In the genomic region with DNA sequence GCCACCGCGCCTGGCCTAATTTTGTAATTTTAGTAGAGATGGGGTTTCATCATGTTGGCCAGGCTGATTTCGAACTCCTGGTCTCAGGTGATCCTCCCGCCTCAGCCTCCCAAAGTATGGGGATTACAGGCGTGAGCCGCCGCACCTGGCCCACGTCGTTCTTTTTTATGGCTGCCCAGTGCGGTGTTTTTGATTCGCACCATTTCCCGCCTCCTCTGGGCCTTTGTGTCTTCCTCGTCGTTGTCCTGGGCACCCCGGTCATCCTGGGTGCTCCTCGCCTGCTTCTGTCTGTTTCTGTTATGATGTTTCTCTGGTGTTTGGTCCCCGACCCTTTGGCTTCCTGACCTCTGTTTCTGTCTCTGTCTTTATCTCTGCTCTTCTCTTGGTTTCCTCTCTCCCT, we compare ENCODE assay signal across 27 cellular contexts. TPM values are rescaled to one million over a fixed set of nuclear protein-coding genes. Genes with fewer than 3 reads are reported as not detected.
A peak's percentile ranks its signal among the peaks of the same experiment; 100 is the strongest.
DNase-seq lines count a peak whose midpoint lies in the region; ATAC-seq, FAIRE-seq and TF ChIP-seq lines count a peak whose summit lies in the region.
"Had no signal": no experiment of that assay in that cellular context is flagged by ENCODE, and none has a peak within 500 bp of the region (broad histone marks: within the 10 kb centered on the region; RNA-seq: fewer than 3 reads in every experiment).

No MANE protein-coding gene starts in this region.

- BruUV-seq in K562 (replicated peaks; lab: Mats Ljungman, UMichigan), result no TSS peak

- H3K4me2 ChIP-seq in K562 (ENCODE audit: insufficient read depth, low read length) (peak overlapping the region; percentile 90), H1 (ENCODE audit: insufficient read depth in 1 of 2, low read depth in 2 of 2, low read length in 2 of 2) (no peak overlapping the region)
- H3K4me2 ChIP-seq: BLaER1 had no signal

- no peak overlapping the region for H2BK15ac ChIP-seq in H1 (ENCODE audit: low read length)

- no peak overlapping the region for H3K18ac ChIP-seq in H1 (ENCODE audit: extremely low read depth, low read length)

- no peaks in the 10 kb centered on the region for H3K27me3 ChIP-seq in K562 (ENCODE audit: control insufficient read depth in 2 of 2, insufficient read depth in 2 of 2, low read length in 2 of 2)
- H3K27me3 ChIP-seq in H1 (replicated peaks in 1 of 4; ENCODE audit: control insufficient read depth in 3 of 4, extremely low read depth in 1 of 4, insufficient read depth in 3 of 4, low read length in 3 of 4), result peaks cover 10 to 75% (median 51%) of the 10 kb centered on the region in 4 experiments
- H3K27me3 ChIP-seq: BE2C had no signal

- no peak overlapping the region for H3K23ac ChIP-seq in H1 (ENCODE audit: insufficient read length)

- ATAC-seq in activated naive CD8-positive, alpha-beta T cell treated with anti-CD3 and anti-CD28 coated beads, Interleukin-2, amount 10 ng/mL, durations not matched to agents 7 days and 5 days (ENCODE audit: low read depth), result no peak
- ATAC-seq in activated naive CD8-positive, alpha-beta T cell treated with anti-CD3 and anti-CD28 coated beads, Interleukin-2, amount 50 U/mL, for 24 hours, result no peak
- no peak for ATAC-seq in K562
- no peak for ATAC-seq in effector memory CD8-positive, alpha-beta T cell (replicated peaks)
- ATAC-seq: GM12878 had no signal

- no peaks in the 10 kb centered on the region for H3K79me1 ChIP-seq in H1 (ENCODE audit: low read depth, low read length)

- H4K8ac ChIP-seq in H1 (ENCODE audit: extremely low read depth, insufficient read depth, low read length), result no peak overlapping the region

- CTCF ChIA-PET in K562 (lab: Yijun Ruan, JAX; ENCODE audit: low intra/inter-chr PET ratio) (no interaction called here), H1 (lab: Charles Lee; ENCODE audit: partially characterized antibody) (interaction anchor here (1.1 to 24.7 kb wide), 5 partner anchors 11 to 146 kb away, joined by 3 to 576 read pairs (median 10); partner anchors contain the start of gene CBX8)

- in situ Hi-C loops in K562 (cut with MboI), result no loop called here

- POLR2A ChIA-PET in activated naive CD8-positive, alpha-beta T cell treated with anti-CD3 and anti-CD28 coated beads, Interleukin-2, amount 10 ng/mL, durations not matched to agents 7 days and 5 days (lab: Charles Lee), result interaction anchor here (1.2 to 1.6 kb wide), 3 partner anchors 11 to 19 kb away, joined by 3 to 7 read pairs (median 3); partner anchors contain the start of gene CBX4
- POLR2A ChIA-PET in K562 (lab: Yijun Ruan, JAX), result interaction anchor here (2.6 to 17.8 kb wide), 2 partner anchors 10 to 11 kb away, joined by 15 to 386 read pairs; no protein-coding TSS in a partner anchor
- POLR2A ChIA-PET in H1 (lab: Charles Lee; ENCODE audit: partially characterized antibody), result interaction anchor here (1.4 to 15.2 kb wide), 2 partner anchors 11 to 14 kb away, joined by 5 to 374 read pairs; no protein-coding TSS in a partner anchor

- no peak overlapping the region for H2BK5ac ChIP-seq in H1 (ENCODE audit: low read depth, low read length)

- intact Hi-C loops in K562 (cut with micrococcal nuclease), result no loop called here

- H3K4me1 ChIP-seq in K562 (replicated peaks in 1 of 2; ENCODE audit: control insufficient read depth in 2 of 2, insufficient read depth in 2 of 2, low read length in 2 of 2) (peaks cover 64 to 73% of the 10 kb centered on the region in 2 experiments), H1 (replicated peaks in 1 of 4; ENCODE audit: control insufficient read depth in 3 of 4, insufficient read depth in 4 of 4, low read length in 3 of 4) (peaks cover 0 to 4% (median 2%) of the 10 kb centered on the region in 4 experiments; a peak in 2 of 7 replicates)

- no peaks in the 10 kb centered on the region for H3K9me3 Mint-ChIP-seq in activated naive CD8-positive, alpha-beta T cell treated with anti-CD3 and anti-CD28 coated beads, Interleukin-2, amount 10 ng/mL, durations not matched to agents 7 days and 5 days
- no peaks in the 10 kb centered on the region for H3K9me3 Mint-ChIP-seq in activated naive CD8-positive, alpha-beta T cell treated with anti-CD3 and anti-CD28 coated beads, Interleukin-2, amount 50 U/mL, for 24 hours
- H3K9me3 Mint-ChIP-seq in effector memory CD8-positive, alpha-beta T cell, result no peaks in the 10 kb centered on the region
- H3K9me3 Mint-ChIP-seq: CD14-positive monocyte; CD8-positive, alpha-beta memory T cell had no signal

- no peak for TF ChIP-seq EP300 in K562 (IDR thresholded peaks at IDR 0.05; ENCODE audit: low read length)
- TF ChIP-seq EP300 in H1 (IDR thresholded peaks at IDR 0.05; ENCODE audit: borderline replicate concordance in 1 of 2, low read depth in 2 of 2, low read length in 2 of 2), result no peak

- no peak overlapping the region for H2AK5ac ChIP-seq in H1 (ENCODE audit: low read depth, low read length)

- H3K27ac ChIP-seq in K562 (ENCODE audit: extremely low read depth, low read depth, low read length), result peak overlapping the region; percentile 87
- H3K27ac ChIP-seq in H1 (ENCODE audit: low read depth, low read length), result no peak overlapping the region
- H3K27ac ChIP-seq: BLaER1 had no signal

- no peak for TF ChIP-seq POLR2A in K562 (conservative IDR thresholded peaks at IDR 0.05)
- no peak for TF ChIP-seq POLR2A in H1 (IDR thresholded peaks at IDR 0.05; ENCODE audit: control extremely low read depth in 1 of 2, low read depth in 2 of 2, low read length in 2 of 2)

- H2BK20ac ChIP-seq in H1 (ENCODE audit: low read length), result no peak overlapping the region

- H2BK12ac ChIP-seq in H1 (ENCODE audit: low read depth, low read length), result no peak overlapping the region

- H3K9me3 ChIP-seq in K562 (replicated peaks; ENCODE audit: control insufficient read depth, insufficient read depth, low read depth, low read length) (no peaks in the 10 kb centered on the region), H1 (ENCODE audit: insufficient read depth in 2 of 2, low read depth in 1 of 2, low read length in 1 of 2) (no peaks in the 10 kb centered on the region; a peak in 1 of 4 replicates)
- H3K9me3 ChIP-seq: BE2C, BLaER1 had no signal

- no peak overlapping the region for H3K14ac ChIP-seq in H1 (ENCODE audit: insufficient read length)

- no peaks in the 10 kb centered on the region; the same call in 1 of the 2 replicates for H3K23me2 ChIP-seq in H1 (ENCODE audit: low read depth, low read length)

- H3K36me3 ChIP-seq in K562 (ENCODE audit: control insufficient read depth, insufficient read depth, low read length) (no peaks in the 10 kb centered on the region), H1 (ENCODE audit: control insufficient read depth in 2 of 4, insufficient read depth in 4 of 4, low read length in 3 of 4) (no peaks in the 10 kb centered on the region; a peak in 1 of 8 replicates)
- H3K36me3 ChIP-seq: BE2C, BLaER1 had no signal

- no peak overlapping the region for H4K91ac ChIP-seq in H1 (replicated peaks; ENCODE audit: insufficient read length, low read length)

- no peak overlapping the region for H3K4me3 Mint-ChIP-seq in activated naive CD8-positive, alpha-beta T cell treated with anti-CD3 and anti-CD28 coated beads, Interleukin-2, amount 10 ng/mL, durations not matched to agents 7 days and 5 days
- no peak overlapping the region for H3K4me3 Mint-ChIP-seq in activated naive CD8-positive, alpha-beta T cell treated with anti-CD3 and anti-CD28 coated beads, Interleukin-2, amount 50 U/mL, for 24 hours
- H3K4me3 Mint-ChIP-seq in effector memory CD8-positive, alpha-beta T cell, result no peak overlapping the region
- H3K4me3 Mint-ChIP-seq: CD4-positive, alpha-beta memory T cell; CD8-positive, alpha-beta memory T cell had no signal

- no peak for TF ChIP-seq RAD21 in K562 (CRISPR knock-in tag; conservative IDR thresholded peaks at IDR 0.05 in 1 of 2, IDR thresholded peaks at IDR 0.05 in 1 of 2)
- no peak for TF ChIP-seq RAD21 in H1 (IDR thresholded peaks at IDR 0.05 in 1 of 2, conservative IDR thresholded peaks at IDR 0.05 in 1 of 2; ENCODE audit: low read depth in 2 of 2, low read length in 2 of 2)

- no peak overlapping the region for H3K4ac ChIP-seq in H1 (replicated peaks; ENCODE audit: insufficient read length, low read depth, low read length)

- H3K56ac ChIP-seq in H1 (replicated peaks; ENCODE audit: insufficient read length, low read depth, low read length), result no peak overlapping the region

- FAIRE-seq in K562 (lab: Jason Lieb, UNC) (no peak), H1 (lab: Jason Lieb, UNC) (no peak)
- FAIRE-seq: A204.1, GM12878, GM12892, GM18507 had no signal

- peak overlapping the region; percentile 44; the same call in 1 of the 2 replicates for H3K4me3 ChIP-seq in K562
- no peak overlapping the region for H3K4me3 ChIP-seq in H1 (ENCODE audit: extremely low read depth in 1 of 4, insufficient read depth in 2 of 4, low read depth in 3 of 4, low read length in 4 of 4)
- H3K4me3 ChIP-seq: BLaER1, GM12878 had no signal

- H3K27me3 Mint-ChIP-seq in activated naive CD8-positive, alpha-beta T cell treated with anti-CD3 and anti-CD28 coated beads, Interleukin-2, amount 10 ng/mL, durations not matched to agents 7 days and 5 days, result peaks cover 42% of the 10 kb centered on the region
- H3K27me3 Mint-ChIP-seq in activated naive CD8-positive, alpha-beta T cell treated with anti-CD3 and anti-CD28 coated beads, Interleukin-2, amount 50 U/mL, for 24 hours, result peaks cover 20% of the 10 kb centered on the region
- peaks cover 11 to 61% of the 10 kb centered on the region in 2 donors for H3K27me3 Mint-ChIP-seq in effector memory CD8-positive, alpha-beta T cell

- H4K20me1 ChIP-seq in K562 (replicated peaks; ENCODE audit: control insufficient read depth, insufficient read depth, low read length) (no peaks in the 10 kb centered on the region), H1 (replicated peaks in 1 of 2; ENCODE audit: control insufficient read depth in 1 of 2, insufficient read depth in 2 of 2, low read length in 2 of 2) (peaks cover 0 to 3% of the 10 kb centered on the region in 2 experiments)

- H3K79me2 ChIP-seq in K562 (ENCODE audit: control insufficient read depth, insufficient read depth, low read length), result peaks cover 31% of the 10 kb centered on the region
- H3K79me2 ChIP-seq in H1 (ENCODE audit: control insufficient read depth in 1 of 2, insufficient read depth in 2 of 2, low read length in 2 of 2), result no peaks in the 10 kb centered on the region

- peak overlapping the region; percentile 23 for H3K27ac Mint-ChIP-seq in activated naive CD8-positive, alpha-beta T cell treated with anti-CD3 and anti-CD28 coated beads, Interleukin-2, amount 10 ng/mL, durations not matched to agents 7 days and 5 days
- no peak overlapping the region for H3K27ac Mint-ChIP-seq in activated naive CD8-positive, alpha-beta T cell treated with anti-CD3 and anti-CD28 coated beads, Interleukin-2, amount 50 U/mL, for 24 hours
- H3K27ac Mint-ChIP-seq in effector memory CD8-positive, alpha-beta T cell, result no peak overlapping the region
- H3K27ac Mint-ChIP-seq: CD8-positive, alpha-beta memory T cell had no signal

- no peak for DNase-seq in activated naive CD8-positive, alpha-beta T cell treated with anti-CD3 and anti-CD28 coated beads, Interleukin-2, amount 10 ng/mL, durations not matched to agents 7 days and 5 days
- no peak for DNase-seq in activated naive CD8-positive, alpha-beta T cell treated with anti-CD3 and anti-CD28 coated beads, Interleukin-2, amount 50 U/mL, for 24 hours
- DNase-seq in K562 (ENCODE audit: extremely low read depth in 1 of 4, low spot score in 3 of 4), result no peak
- no peak for DNase-seq in H1 (ENCODE audit: low read depth in 1 of 2, low spot score in 2 of 2)
- DNase-seq in H4 (ENCODE audit: low spot score), result no peak
- no peak for DNase-seq in effector memory CD8-positive, alpha-beta T cell
- DNase-seq: 8988T; ACHN; BE2C; C1 segment of cervical spinal cord; CD4-positive, alpha-beta memory T cell; CD4-positive, CD25-positive, alpha-beta regulatory T cell; CD8-positive, alpha-beta memory T cell; COR-L47; DMS 273 treated with DMSO at 0.1 percent for 48 hours; DMS153; DMS53; DMS79; DND-41; EL; GDM1 had no signal

- H2BK120ac ChIP-seq in H1 (replicated peaks; ENCODE audit: low read depth, low read length), result no peak overlapping the region

- H3K9ac ChIP-seq in K562 (ENCODE audit: insufficient read depth in 1 of 2, low read depth in 2 of 2, low read length in 2 of 2) (0 out of 4 replicates have a peak overlapping the region, but pooled peaks of 1 of the 2 experiments have one; percentile 77), H1 (replicated peaks in 1 of 4; ENCODE audit: extremely low read depth in 1 of 4, low read depth in 3 of 4, low read length in 3 of 4) (no peak overlapping the region)
- H3K9ac ChIP-seq: BLaER1 had no signal

- no peak overlapping the region for H4K5ac ChIP-seq in H1 (ENCODE audit: insufficient read length, low read depth, low read length)

- no peaks in the 10 kb centered on the region for H3K36me3 Mint-ChIP-seq in activated naive CD8-positive, alpha-beta T cell treated with anti-CD3 and anti-CD28 coated beads, Interleukin-2, amount 10 ng/mL, durations not matched to agents 7 days and 5 days
- H3K36me3 Mint-ChIP-seq in activated naive CD8-positive, alpha-beta T cell treated with anti-CD3 and anti-CD28 coated beads, Interleukin-2, amount 50 U/mL, for 24 hours (ENCODE audit: low read depth), result no peaks in the 10 kb centered on the region
- peaks cover 9% of the 10 kb centered on the region for H3K36me3 Mint-ChIP-seq in effector memory CD8-positive, alpha-beta T cell (ENCODE audit: insufficient read depth)
- H3K36me3 Mint-ChIP-seq: CD14-positive monocyte; CD4-positive, alpha-beta memory T cell; CD4-positive, CD25-positive, alpha-beta regulatory T cell had no signal

- H2AFZ ChIP-seq in K562 (ENCODE audit: low read depth, low read length), result no peak overlapping the region
- H2AFZ ChIP-seq in H1 (ENCODE audit: low read length), result no peak overlapping the region

- 89% methylated on average over 12 of the region's 17 CpGs for WGBS in K562 (ENCODE audit: insufficient coverage, low coverage, missing lambda C conversion rate)
- WGBS in H1 (ENCODE audit: extremely low coverage in 1 of 2, insufficient coverage in 1 of 2, insufficient read length in 1 of 2, insufficient replicate concordance in 2 of 2, low coverage in 1 of 2, low lambda C conversion rate in 2 of 2, missing lambda C conversion rate in 1 of 2), 2 experiments, result 98% methylated on average over 17 of the region's 17 CpGs; no CpG with 5 or more reads in 1 of the 2 experiments

- H3K9me1 ChIP-seq in K562 (ENCODE audit: control insufficient read depth, insufficient read depth, low read length), result no peaks in the 10 kb centered on the region

- TF ChIP-seq CTCF in K562 (IDR thresholded peaks at IDR 0.05 in 2 of 3, conservative IDR thresholded peaks at IDR 0.05 in 1 of 3; ENCODE audit: insufficient read depth in 2 of 3, low read depth in 1 of 3, low read length in 3 of 3), result no peak
- no peak for TF ChIP-seq CTCF in H1 (IDR thresholded peaks at IDR 0.05; ENCODE audit: control extremely low read depth in 1 of 3, insufficient read depth in 1 of 3, low read depth in 1 of 3, low read length in 3 of 3)

- H3K4me1 Mint-ChIP-seq in activated naive CD8-positive, alpha-beta T cell treated with anti-CD3 and anti-CD28 coated beads, Interleukin-2, amount 10 ng/mL, durations not matched to agents 7 days and 5 days, result peaks cover 36% of the 10 kb centered on the region
- H3K4me1 Mint-ChIP-seq in activated naive CD8-positive, alpha-beta T cell treated with anti-CD3 and anti-CD28 coated beads, Interleukin-2, amount 50 U/mL, for 24 hours, result peaks cover 11% of the 10 kb centered on the region
- H3K4me1 Mint-ChIP-seq in effector memory CD8-positive, alpha-beta T cell (ENCODE audit: low read depth in 2 of 2), result peaks cover 7 to 11% of the 10 kb centered on the region in 2 donors

RNA-seq across cellular contexts. Expression of gene CBX4, which starts 15.0 kb away (rescaled TPM):
- 10 to 100 TPM; 53.8 to 54.4 TPM for total RNA-seq in activated naive CD8-positive, alpha-beta T cell treated with anti-CD3 and anti-CD28 coated beads, Interleukin-2, amount 10 ng/mL, durations not matched to agents 7 days and 5 days
- total RNA-seq in K562 (2011; cell fraction: chromatin; rRNA removed; ENCODE audit: low replicate concordance), result 13.6 and 28.0 TPM in 2 replicates
- 26.3 and 29.6 TPM in 2 replicates for total RNA-seq in K562 (2011; cell fraction: nucleolus; rRNA removed)
- 11.0 and 15.7 TPM in 2 replicates for total RNA-seq in K562 (2011; cell fraction: nucleoplasm; rRNA removed)
- total RNA-seq in K562 (2014; rRNA removed) (42.3 and 42.4 TPM in 2 replicates), K562 (2014; rRNA removed; fragmentation: Illumina TruSeq; extraction: Trizol) (4.4 and 4.7 TPM in 2 replicates), K562 (2015; rRNA removed; fragmentation: Illumina TruSeq; extraction: Trizol) (13.5 and 14.7 TPM in 2 replicates), K562 (2021) (48.5 and 50.5 TPM in 2 replicates)
- polyA plus RNA-seq in K562 (2011; rRNA removed) (7.8 and 13.5 TPM in 2 replicates), K562 (2014; fragmentation: Illumina TruSeq; extraction: Trizol) (10.0 and 16.4 TPM in 2 replicates), K562 (2014; fragmentation: Nextera tagmentation; extraction: Ambion mirVana) (1 to 10 TPM in 1 of 2 experiments, under 1 TPM in 1; 0.98 to 1.1 TPM), K562 (2014; rRNA removed) (34.8 and 40.7 TPM in 2 replicates), H1 (2011; rRNA removed) (1.8 and 3.6 TPM in 2 replicates)
- polyA plus RNA-seq in K562 (2011; cell fraction: cytosol; rRNA removed), result 12.6 and 29.1 TPM in 2 replicates
- polyA plus RNA-seq in K562 (2011; cell fraction: nucleus; rRNA removed), result 23.9 and 38.8 TPM in 2 replicates
- 22.9 and 60.2 TPM in 2 replicates for polyA plus RNA-seq in K562 (2012)
- polyA minus RNA-seq in K562 (2011; rRNA and poly(A)+ RNA removed), result 7.2 and 7.6 TPM in 2 replicates
- polyA minus RNA-seq in K562 (2011; cell fraction: cytosol; rRNA and poly(A)+ RNA removed), result 18.7 and 24.1 TPM in 2 replicates
- polyA minus RNA-seq in K562 (2011; cell fraction: nucleus; rRNA and poly(A)+ RNA removed), result 12.4 and 16.4 TPM in 2 replicates
- total RNA-seq in H1 (2021; fragmentation: NEBNext Ultra II Directional; extraction: Animal tissue kit (Norgen Biotek cat#: 25700)), result 3.2 and 4.0 TPM in 2 replicates
- 3.5 TPM for polyA plus RNA-seq in H1 (2011; cell fraction: cytosol; rRNA removed)
- polyA plus RNA-seq in H1 (2011; cell fraction: nucleus; rRNA removed), result 5.3 TPM
- 0.79 to 2.9 TPM (median 2.4 TPM) in 4 replicates for polyA plus RNA-seq in H1 (2012, experiment 1 of 2)
- polyA plus RNA-seq in H1 (2012, experiment 2 of 2), result 1.8 TPM
- polyA plus RNA-seq in H1 (2013, experiment 1 of 2), result 2.0 TPM
- 1.9 TPM for polyA plus RNA-seq in H1 (2013, experiment 2 of 2)
- 1.9 and 3.6 TPM in 2 replicates for polyA minus RNA-seq in H1 (2011; rRNA and poly(A)+ RNA removed)
- polyA minus RNA-seq in H1 (2011; cell fraction: cytosol; rRNA and poly(A)+ RNA removed), result 13.8 TPM
- polyA minus RNA-seq in H1 (2011; cell fraction: nucleus; rRNA and poly(A)+ RNA removed), result 6.5 TPM
- 16.0 and 18.7 TPM in 2 replicates for total RNA-seq in H4 (2014; rRNA removed; shearing (Covaris generic))

RNA-seq across cellular contexts. Expression of gene CBX8, which starts 27.4 kb away (rescaled TPM):
- 1 to 10 TPM; 4.9 to 5.5 TPM for total RNA-seq in activated naive CD8-positive, alpha-beta T cell treated with anti-CD3 and anti-CD28 coated beads, Interleukin-2, amount 10 ng/mL, durations not matched to agents 7 days and 5 days
- total RNA-seq in K562 (2011; cell fraction: chromatin; rRNA removed; ENCODE audit: low replicate concordance), result 2.1 and 2.7 TPM in 2 replicates
- total RNA-seq in K562 (2011; cell fraction: nucleolus; rRNA removed), result 2.3 and 2.9 TPM in 2 replicates
- total RNA-seq in K562 (2011; cell fraction: nucleoplasm; rRNA removed), result 2.0 and 2.7 TPM in 2 replicates
- total RNA-seq in K562 (2014; rRNA removed) (4.9 and 7.1 TPM in 2 replicates), K562 (2014; rRNA removed; fragmentation: Illumina TruSeq; extraction: Trizol) (1.8 and 1.9 TPM in 2 replicates), K562 (2015; rRNA removed; fragmentation: Illumina TruSeq; extraction: Trizol) (6.6 and 6.7 TPM in 2 replicates), K562 (2021) (11.9 and 12.0 TPM in 2 replicates)
- polyA plus RNA-seq in K562 (2011; rRNA removed) (0.52 and 0.72 TPM in 2 replicates), K562 (2014; fragmentation: Illumina TruSeq; extraction: Trizol) (2.6 and 3.4 TPM in 2 replicates), K562 (2014; fragmentation: Nextera tagmentation; extraction: Ambion mirVana) (under 1 TPM; 0.08 to 0.21 TPM), K562 (2014; rRNA removed) (4.7 and 6.7 TPM in 2 replicates), H1 (2011; rRNA removed) (0.09 and 0.31 TPM in 2 replicates)
- polyA plus RNA-seq in K562 (2011; cell fraction: cytosol; rRNA removed), result 0.80 and 1.1 TPM in 2 replicates
- polyA plus RNA-seq in K562 (2011; cell fraction: nucleus; rRNA removed), result 2.4 and 2.6 TPM in 2 replicates
- 5.7 and 8.8 TPM in 2 replicates for polyA plus RNA-seq in K562 (2012)
- 0.45 and 0.56 TPM in 2 replicates for polyA minus RNA-seq in K562 (2011; rRNA and poly(A)+ RNA removed)
- 0.86 and 2.7 TPM in 2 replicates for polyA minus RNA-seq in K562 (2011; cell fraction: cytosol; rRNA and poly(A)+ RNA removed)
- 0.67 and 2.1 TPM in 2 replicates for polyA minus RNA-seq in K562 (2011; cell fraction: nucleus; rRNA and poly(A)+ RNA removed)
- total RNA-seq in H1 (2021; fragmentation: NEBNext Ultra II Directional; extraction: Animal tissue kit (Norgen Biotek cat#: 25700)), result 1.5 and 2.1 TPM in 2 replicates
- polyA plus RNA-seq in H1 (2011; cell fraction: cytosol; rRNA removed), result 0.28 TPM
- polyA plus RNA-seq in H1 (2011; cell fraction: nucleus; rRNA removed), result 0.33 TPM
- polyA plus RNA-seq in H1 (2012, experiment 1 of 2), result 0.50 to 1.6 TPM (median 1.2 TPM) in 4 replicates
- polyA plus RNA-seq in H1 (2012, experiment 2 of 2), result 1.0 TPM
- polyA plus RNA-seq in H1 (2013, experiment 1 of 2), result 0.30 TPM
- polyA plus RNA-seq in H1 (2013, experiment 2 of 2), result 0.55 TPM
- 0.13 TPM in 1 of 2 replicates, not detected in the other for polyA minus RNA-seq in H1 (2011; rRNA and poly(A)+ RNA removed)
- 0.29 TPM for polyA minus RNA-seq in H1 (2011; cell fraction: cytosol; rRNA and poly(A)+ RNA removed)
- 0.30 TPM for polyA minus RNA-seq in H1 (2011; cell fraction: nucleus; rRNA and poly(A)+ RNA removed)
- total RNA-seq in H4 (2014; rRNA removed; shearing (Covaris generic)), result 7.0 and 14.6 TPM in 2 replicates

RNA-seq across cellular contexts. Expression of gene CBX2, which starts 46.3 kb away (rescaled TPM):
- total RNA-seq in activated naive CD8-positive, alpha-beta T cell treated with anti-CD3 and anti-CD28 coated beads, Interleukin-2, amount 10 ng/mL, durations not matched to agents 7 days and 5 days, result 1 to 10 TPM; 9.2 to 9.6 TPM
- total RNA-seq in K562 (2011; cell fraction: chromatin; rRNA removed; ENCODE audit: low replicate concordance), result 20.1 and 55.7 TPM in 2 replicates
- total RNA-seq in K562 (2011; cell fraction: nucleolus; rRNA removed), result 37.1 and 52.4 TPM in 2 replicates
- total RNA-seq in K562 (2011; cell fraction: nucleoplasm; rRNA removed), result 27.8 and 34.1 TPM in 2 replicates
- total RNA-seq in K562 (2014; rRNA removed), result 18.2 and 23.6 TPM in 2 replicates
- total RNA-seq in K562 (2014; rRNA removed; fragmentation: Illumina TruSeq; extraction: Trizol), result 6.9 and 8.4 TPM in 2 replicates
- total RNA-seq in K562 (2015; rRNA removed; fragmentation: Illumina TruSeq; extraction: Trizol), result 16.5 and 18.1 TPM in 2 replicates
- total RNA-seq in K562 (2021), result 26.9 and 28.5 TPM in 2 replicates
- 13.9 and 18.3 TPM in 2 replicates for polyA plus RNA-seq in K562 (2011; rRNA removed)
- polyA plus RNA-seq in K562 (2011; cell fraction: cytosol; rRNA removed), result 17.2 and 30.0 TPM in 2 replicates
- 35.0 and 55.5 TPM in 2 replicates for polyA plus RNA-seq in K562 (2011; cell fraction: nucleus; rRNA removed)
- 13.0 and 18.6 TPM in 2 replicates for polyA plus RNA-seq in K562 (2012)
- polyA plus RNA-seq in K562 (2014; fragmentation: Illumina TruSeq; extraction: Trizol), result 13.9 and 16.9 TPM in 2 replicates
- 1 to 10 TPM in 1 of 2 experiments, under 1 TPM in 1; 0.66 to 1.0 TPM for polyA plus RNA-seq in K562 (2014; fragmentation: Nextera tagmentation; extraction: Ambion mirVana)
- 17.4 and 18.4 TPM in 2 replicates for polyA plus RNA-seq in K562 (2014; rRNA removed)
- 10.0 and 14.9 TPM in 2 replicates for polyA minus RNA-seq in K562 (2011; rRNA and poly(A)+ RNA removed)
- polyA minus RNA-seq in K562 (2011; cell fraction: cytosol; rRNA and poly(A)+ RNA removed), result 20.6 and 24.0 TPM in 2 replicates
- 18.0 and 19.1 TPM in 2 replicates for polyA minus RNA-seq in K562 (2011; cell fraction: nucleus; rRNA and poly(A)+ RNA removed)
- 83.9 and 85.9 TPM in 2 replicates for total RNA-seq in H1 (2021; fragmentation: NEBNext Ultra II Directional; extraction: Animal tissue kit (Norgen Biotek cat#: 25700))
- 64.3 and 86.5 TPM in 2 replicates for polyA plus RNA-seq in H1 (2011; rRNA removed)
- 76.8 TPM for polyA plus RNA-seq in H1 (2011; cell fraction: cytosol; rRNA removed)
- 109 TPM for polyA plus RNA-seq in H1 (2011; cell fraction: nucleus; rRNA removed)
- 48.6 to 73.4 TPM (median 65.8 TPM) in 4 replicates for polyA plus RNA-seq in H1 (2012, experiment 1 of 2)
- 53.8 TPM for polyA plus RNA-seq in H1 (2012, experiment 2 of 2)
- polyA plus RNA-seq in H1 (2013, experiment 1 of 2), result 40.5 TPM
- 39.5 TPM for polyA plus RNA-seq in H1 (2013, experiment 2 of 2)
- polyA minus RNA-seq in H1 (2011; rRNA and poly(A)+ RNA removed), result 45.5 and 56.4 TPM in 2 replicates
- polyA minus RNA-seq in H1 (2011; cell fraction: cytosol; rRNA and poly(A)+ RNA removed), result 70.0 TPM
- 61.7 TPM for polyA minus RNA-seq in H1 (2011; cell fraction: nucleus; rRNA and poly(A)+ RNA removed)
- 24.5 and 34.2 TPM in 2 replicates for total RNA-seq in H4 (2014; rRNA removed; shearing (Covaris generic))
- polyA plus RNA-seq: CD4-positive, alpha-beta memory T cell had no signal
